Comparison of ENCODE assay signal across 8 cellular contexts in the genomic region with DNA sequence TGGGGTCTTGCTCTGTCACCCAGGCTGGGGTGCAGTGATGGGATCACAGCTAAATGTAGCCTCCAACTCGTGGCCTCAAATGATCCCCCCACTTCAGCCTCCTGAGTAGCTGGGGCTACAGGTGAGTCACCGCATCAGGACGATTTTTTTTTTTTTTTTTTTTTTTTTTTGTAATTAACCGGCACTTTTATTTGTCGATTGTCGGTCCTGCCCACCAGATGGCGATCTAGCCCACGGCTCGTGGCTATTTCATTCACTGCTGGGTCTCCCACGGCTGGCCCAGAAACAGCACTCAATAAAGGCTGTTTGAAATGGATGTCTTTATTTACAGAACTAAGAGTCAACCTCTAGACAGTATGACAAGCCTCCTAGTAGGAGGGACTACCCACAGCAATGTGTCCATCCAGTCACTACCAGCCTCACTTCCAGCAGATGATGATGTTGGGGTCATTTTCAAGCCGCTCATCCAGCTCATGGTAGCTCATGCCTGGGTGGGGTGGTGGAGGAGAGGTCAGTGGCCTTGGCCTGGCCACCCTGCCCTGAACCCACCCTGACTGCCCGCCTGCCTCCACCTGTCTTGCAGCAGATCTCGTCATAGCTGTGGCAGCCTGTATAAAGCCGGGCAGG. TPM values are rescaled to one million over a fixed set of nuclear protein-coding genes. Genes with fewer than 3 reads are reported as not detected.
DNase-seq lines count a peak whose midpoint lies in the region; ATAC-seq and TF ChIP-seq lines count a peak whose summit lies in the region.

No MANE protein-coding gene starts in this region.

- TF ChIP-seq POLR2A in spleen (IDR thresholded peaks at IDR 0.05), result no peak

- H3K27me3 Mint-ChIP-seq in activated naive CD8-positive, alpha-beta T cell treated with anti-CD3 and anti-CD28 coated beads for 36 hours, result no peaks in the 10 kb centered on the region

- H3K9me3 ChIP-seq in DND-41 (ENCODE audit: insufficient read depth, low read length, severe bottlenecking) (no peaks in the 10 kb centered on the region), spleen (no peaks in the 10 kb centered on the region)

- H3K4me3 ChIP-seq in DND-41 (ENCODE audit: low read depth in 1 of 2, low read length in 2 of 2) (no peak overlapping the region), LNCaP clone FGC (ENCODE audit: low read depth, low read length) (no peak overlapping the region), spleen (no peak overlapping the region)

- H3K36me3 ChIP-seq in DND-41 (ENCODE audit: insufficient read depth, low read length) (peaks cover 27% of the 10 kb centered on the region), spleen (peaks cover 0 to 31% (median 15%) of the 10 kb centered on the region in 6 donors)

- peaks cover 12% of the 10 kb centered on the region for H4K20me1 ChIP-seq in DND-41 (ENCODE audit: insufficient read depth, low read length)

- TF ChIP-seq CTCF in DND-41 (IDR thresholded peaks at IDR 0.05; ENCODE audit: borderline replicate concordance, extremely low read depth, low read length, poor library complexity, severe bottlenecking) (peak; percentile 67), LNCaP clone FGC (IDR thresholded peaks at IDR 0.05; ENCODE audit: control insufficient read depth, extremely low read depth, insufficient read depth) (peak; percentile 73), spleen (IDR thresholded peaks at IDR 0.05 in 8 of 11, conservative IDR thresholded peaks at IDR 0.05 in 3 of 11) (peak; percentile 26 to 71 (median 56))

- no peak for ATAC-seq in DND-41 (ENCODE audit: insufficient read depth, low read depth)
- ATAC-seq in left ventricle myocardium superior, result no peak
- no peak for ATAC-seq in HG03457 (IDR thresholded peaks at IDR 0.05; ENCODE audit: unreplicated experiment)
- ATAC-seq in GM18909 (IDR thresholded peaks at IDR 0.05; ENCODE audit: poor library complexity, unreplicated experiment), result no peak

- H3K4me2 ChIP-seq in DND-41 (ENCODE audit: insufficient read depth, low read length), result no peak overlapping the region

- H3K27ac ChIP-seq in DND-41 (ENCODE audit: low read length) (no peak overlapping the region), spleen (peak overlapping the region in 5 of 8 donors; percentile 8 to 38 (median 18))

- H3K9ac ChIP-seq in DND-41 (ENCODE audit: low read depth, low read length), result no peak overlapping the region

- DNase-seq in DND-41 (peak; percentile 73), LNCaP clone FGC (ENCODE audit: low read depth) (peak; percentile 61), SW480 (ENCODE audit: low spot score) (peak; percentile 69), left ventricle myocardium superior (peak; percentile 77), spleen (peak; percentile 89)
- DNase-seq in activated naive CD8-positive, alpha-beta T cell treated with anti-CD3 and anti-CD28 coated beads for 36 hours, result peak; percentile 77

- peaks cover 9% of the 10 kb centered on the region for H3K36me3 Mint-ChIP-seq in activated naive CD8-positive, alpha-beta T cell treated with anti-CD3 and anti-CD28 coated beads for 36 hours

- peaks cover 43% of the 10 kb centered on the region for H3K4me1 Mint-ChIP-seq in activated naive CD8-positive, alpha-beta T cell treated with anti-CD3 and anti-CD28 coated beads for 36 hours

- H3K27ac Mint-ChIP-seq in activated naive CD8-positive, alpha-beta T cell treated with anti-CD3 and anti-CD28 coated beads for 36 hours, result no peak overlapping the region

- H3K79me2 ChIP-seq in DND-41 (ENCODE audit: insufficient read depth, low read length), result peaks cover 33% of the 10 kb centered on the region

- no peak overlapping the region for H3K4me3 Mint-ChIP-seq in activated naive CD8-positive, alpha-beta T cell treated with anti-CD3 and anti-CD28 coated beads for 36 hours

- H2AFZ ChIP-seq in DND-41 (ENCODE audit: low read depth, low read length), result no peak overlapping the region

- intact Hi-C loops in left ventricle myocardium superior (cut with micrococcal nuclease), result loop anchor here (5.0 kb wide), 1 partner anchor 195 kb away; no protein-coding TSS in a partner anchor
- intact Hi-C loops in spleen (cut with DNase I; ENCODE audit: low total_unique reads), result loop anchor here (2.0 kb wide), 1 partner anchor 196 kb away; no protein-coding TSS in a partner anchor

- H3K4me1 ChIP-seq in DND-41 (ENCODE audit: insufficient read depth, low read length) (peaks cover 37% of the 10 kb centered on the region), spleen (peaks cover 20 to 91% (median 66%) of the 10 kb centered on the region in 6 donors)

- no peaks in the 10 kb centered on the region for H3K27me3 ChIP-seq in DND-41 (ENCODE audit: insufficient read depth, low read length, poor library complexity)
- H3K27me3 ChIP-seq in spleen (replicated peaks in 1 of 7), result no peaks in the 10 kb centered on the region

- WGBS in spleen, 5 donors, result 8 to 28% (median 27%) methylated on average over 11 to 14 of the region's 14 CpGs

- H3K9me3 Mint-ChIP-seq in activated naive CD8-positive, alpha-beta T cell treated with anti-CD3 and anti-CD28 coated beads for 36 hours, result no peaks in the 10 kb centered on the region

RNA-seq across cellular contexts. Expression of gene ZMYND10, which starts 1.8 kb away (rescaled TPM):
- under 1 TPM; 0.39 to 0.74 TPM for total RNA-seq in activated naive CD8-positive, alpha-beta T cell treated with anti-CD3 and anti-CD28 coated beads for 36 hours
- total RNA-seq in left ventricle myocardium superior (0.07 TPM), spleen (1 to 10 TPM in 3 of 7 donors, under 1 TPM in 3, not detected in 1; 0.60 to 2.2 (median 1.1) TPM)
- polyA plus RNA-seq in spleen, result 1 to 10 TPM in 2 of 3 donors, under 1 TPM in 1; 0.56 to 2.1 (median 1.6) TPM

RNA-seq across cellular contexts. Expression of gene NPRL2, which starts 3.3 kb away (rescaled TPM):
- 10 to 100 TPM; 41.1 to 43.8 TPM for total RNA-seq in activated naive CD8-positive, alpha-beta T cell treated with anti-CD3 and anti-CD28 coated beads for 36 hours
- 16.8 TPM for total RNA-seq in left ventricle myocardium superior
- total RNA-seq in spleen, result 10 to 100 TPM; 17.8 to 31.2 (median 22.7) TPM
- 10 to 100 TPM; 22.1 to 28.2 (median 23.0) TPM for polyA plus RNA-seq in spleen

RNA-seq across cellular contexts. Expression of gene CYB561D2, which starts 3.4 kb away (rescaled TPM):
- total RNA-seq in activated naive CD8-positive, alpha-beta T cell treated with anti-CD3 and anti-CD28 coated beads for 36 hours, result 10 to 100 TPM; 19.4 to 19.5 TPM
- 5.2 TPM for total RNA-seq in left ventricle myocardium superior
- 10 to 100 TPM; 18.7 to 33.7 (median 24.9) TPM for total RNA-seq in spleen
- 10 to 100 TPM; 26.8 to 35.2 (median 27.2) TPM for polyA plus RNA-seq in spleen

RNA-seq across cellular contexts. Expression of gene RASSF1, which starts 6.7 kb away (rescaled TPM):
- total RNA-seq in activated naive CD8-positive, alpha-beta T cell treated with anti-CD3 and anti-CD28 coated beads for 36 hours, result 10 to 100 TPM; 51.7 to 53.7 TPM
- total RNA-seq in left ventricle myocardium superior, result 10.5 TPM
- total RNA-seq in spleen, result 100 to 1,000 TPM in 1 of 7 donors, 10 to 100 TPM in 6; 48.3 to 113 (median 63.3) TPM
- 10 to 100 TPM; 59.3 to 83.7 (median 81.4) TPM for polyA plus RNA-seq in spleen

RNA-seq across cellular contexts. Expression of gene TMEM115, which starts 12.0 kb away (rescaled TPM):
- total RNA-seq in activated naive CD8-positive, alpha-beta T cell treated with anti-CD3 and anti-CD28 coated beads for 36 hours, result 10 to 100 TPM; 19.0 to 20.2 TPM
- total RNA-seq in left ventricle myocardium superior (27.4 TPM), spleen (10 to 100 TPM; 22.6 to 49.2 (median 35.1) TPM)
- polyA plus RNA-seq in spleen, result 10 to 100 TPM; 14.0 to 22.1 (median 17.2) TPM
